ENCODE assay signal across 8 cellular contexts in the genomic region with DNA sequence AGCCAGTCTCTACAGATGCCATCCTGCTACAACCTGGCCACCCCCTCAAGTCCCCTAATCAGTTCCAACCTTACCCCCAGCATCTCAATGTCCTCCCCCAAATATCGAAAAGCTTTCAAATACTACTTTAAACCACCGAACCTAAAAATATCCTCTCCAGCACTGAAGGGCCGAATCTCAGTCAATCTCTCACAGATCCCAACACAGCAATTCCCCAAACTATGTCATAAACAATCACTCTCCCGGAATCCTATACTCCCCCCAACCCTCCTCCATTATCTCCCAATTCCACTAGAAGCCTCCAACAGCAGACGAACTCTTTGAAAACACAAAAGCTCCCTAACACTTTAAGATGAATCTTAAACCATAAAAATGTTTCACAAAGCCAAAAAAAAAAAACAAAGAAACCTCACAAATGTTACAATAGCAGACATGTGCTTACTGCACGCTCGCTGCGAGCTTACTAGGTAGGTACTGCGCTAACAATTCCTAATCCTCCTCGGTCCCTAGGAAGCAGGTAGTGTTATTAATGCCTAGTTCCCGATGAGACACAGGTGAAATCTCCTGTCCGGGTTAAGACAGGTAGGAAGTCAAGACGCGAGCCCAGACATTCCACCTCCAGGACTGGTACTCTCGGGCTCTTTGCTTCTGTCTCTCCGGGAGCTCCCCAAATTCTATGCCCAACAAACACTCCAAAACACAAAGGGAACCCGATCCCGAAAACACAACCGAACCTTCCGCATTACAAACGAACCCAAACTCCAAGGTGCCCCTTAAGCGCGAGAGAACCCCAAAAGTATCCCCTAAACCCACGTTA. TPM values are rescaled to one million over a fixed set of nuclear protein-coding genes. Genes with fewer than 3 reads are reported as not detected.
DNase-seq lines count a peak whose midpoint lies in the region; ATAC-seq and TF ChIP-seq lines count a peak whose summit lies in the region.

No MANE protein-coding gene starts in this region.

- peak overlapping the region; percentile 91 to 96 for H3K27ac ChIP-seq in right atrium auricular region

- no peaks in the 10 kb centered on the region for H3K9me3 ChIP-seq in right atrium auricular region

- POLR2A ChIA-PET in activated naive CD8-positive, alpha-beta T cell treated with anti-CD3 and anti-CD28 coated beads, Interleukin-2, amount 10 ng/mL, durations not matched to agents 7 days and 5 days (lab: Charles Lee) = interaction anchor here (0.6 to 5.9 kb wide), 15 partner anchors 9 to 997 kb away, joined by 3 to 47 read pairs (median 4); partner anchors contain the start of genes BLOC1S3, EML2, FBXO46 and MYPOP

- DNase-seq in GM06990 (ENCODE audit: extremely low read depth, insufficient read length) (no peak), NCI-H2227 treated with DMSO at 0.1 percent for 48 hours (lab: John Stamatoyannopoulos, UW) (peak; percentile 15), right atrium auricular region (ENCODE audit: low spot score) (no peak), renal cortical epithelial cell (ENCODE audit: low read depth) (peak; percentile 38)
- no peak for DNase-seq in activated naive CD8-positive, alpha-beta T cell treated with anti-CD3 and anti-CD28 coated beads, Interleukin-2, amount 10 ng/mL, durations not matched to agents 7 days and 5 days

- H3K9me3 Mint-ChIP-seq in activated naive CD8-positive, alpha-beta T cell treated with anti-CD3 and anti-CD28 coated beads, Interleukin-2, amount 10 ng/mL, durations not matched to agents 7 days and 5 days = no peaks in the 10 kb centered on the region

- no peaks in the 10 kb centered on the region for H3K27me3 ChIP-seq in GM06990 (replicated peaks; ENCODE audit: control insufficient read depth, insufficient read depth, low read length)
- no peaks in the 10 kb centered on the region for H3K27me3 ChIP-seq in right atrium auricular region

- no peak for ATAC-seq in activated naive CD8-positive, alpha-beta T cell treated with anti-CD3 and anti-CD28 coated beads, Interleukin-2, amount 10 ng/mL, durations not matched to agents 7 days and 5 days (ENCODE audit: low read depth)
- ATAC-seq in GM18519 (IDR thresholded peaks at IDR 0.05; ENCODE audit: low FRiP score, unreplicated experiment) = no peak
- ATAC-seq in HG03097 (IDR thresholded peaks at IDR 0.05; ENCODE audit: low FRiP score, unreplicated experiment) = no peak
- ATAC-seq in HG02884 (IDR thresholded peaks at IDR 0.05; ENCODE audit: unreplicated experiment) = no peak

- H3K4me1 ChIP-seq in right atrium auricular region = peaks cover 0 to 21% of the 10 kb centered on the region in 2 donors

- H3K36me3 ChIP-seq in GM06990 (ENCODE audit: control insufficient read depth, insufficient read depth, low read length) (peaks cover 20% of the 10 kb centered on the region), right atrium auricular region (peaks cover 17% of the 10 kb centered on the region)

- H3K27ac Mint-ChIP-seq in activated naive CD8-positive, alpha-beta T cell treated with anti-CD3 and anti-CD28 coated beads, Interleukin-2, amount 10 ng/mL, durations not matched to agents 7 days and 5 days = peak overlapping the region; percentile 89

- H3K4me1 Mint-ChIP-seq in activated naive CD8-positive, alpha-beta T cell treated with anti-CD3 and anti-CD28 coated beads, Interleukin-2, amount 10 ng/mL, durations not matched to agents 7 days and 5 days = peaks cover 21% of the 10 kb centered on the region

- no peak for TF ChIP-seq CTCF in GM06990 (IDR thresholded peaks at IDR 0.05; ENCODE audit: insufficient read depth, low read length, poor library complexity, severe bottlenecking)
- no peak for TF ChIP-seq CTCF in right atrium auricular region (IDR thresholded peaks at IDR 0.05)

- H3K36me3 Mint-ChIP-seq in activated naive CD8-positive, alpha-beta T cell treated with anti-CD3 and anti-CD28 coated beads, Interleukin-2, amount 10 ng/mL, durations not matched to agents 7 days and 5 days = peaks cover 23% of the 10 kb centered on the region

- H3K27me3 Mint-ChIP-seq in activated naive CD8-positive, alpha-beta T cell treated with anti-CD3 and anti-CD28 coated beads, Interleukin-2, amount 10 ng/mL, durations not matched to agents 7 days and 5 days = no peaks in the 10 kb centered on the region

- peak overlapping the region; percentile 95 for H3K4me3 Mint-ChIP-seq in activated naive CD8-positive, alpha-beta T cell treated with anti-CD3 and anti-CD28 coated beads, Interleukin-2, amount 10 ng/mL, durations not matched to agents 7 days and 5 days

- H3K4me3 ChIP-seq in GM06990 (replicated peaks; ENCODE audit: low read depth, low read length) (peak overlapping the region; percentile 84), right atrium auricular region (peak overlapping the region; percentile 60 to 72)

RNA-seq across cellular contexts. Expression of gene FBXO46, which starts 14.2 kb away (rescaled TPM):
- 10 to 100 TPM; 29.9 to 35.5 TPM for total RNA-seq in activated naive CD8-positive, alpha-beta T cell treated with anti-CD3 and anti-CD28 coated beads, Interleukin-2, amount 10 ng/mL, durations not matched to agents 7 days and 5 days
- 10 to 100 TPM; 11.6 to 12.1 TPM for total RNA-seq in right atrium auricular region
- total RNA-seq in renal cortical epithelial cell = 4.5 and 9.0 TPM in 2 replicates

RNA-seq across cellular contexts. Expression of gene MEIOSIN, which starts 16.7 kb away (rescaled TPM):
- total RNA-seq in activated naive CD8-positive, alpha-beta T cell treated with anti-CD3 and anti-CD28 coated beads, Interleukin-2, amount 10 ng/mL, durations not matched to agents 7 days and 5 days = not detected
- total RNA-seq in right atrium auricular region = under 1 TPM; 0.78 to 0.90 TPM
- total RNA-seq in renal cortical epithelial cell = not detected in 2 replicates

RNA-seq across cellular contexts. Expression of gene QPCTL, which starts 24.1 kb away (rescaled TPM):
- total RNA-seq in activated naive CD8-positive, alpha-beta T cell treated with anti-CD3 and anti-CD28 coated beads, Interleukin-2, amount 10 ng/mL, durations not matched to agents 7 days and 5 days = 1 to 10 TPM; 9.3 to 9.7 TPM
- 1 to 10 TPM; 2.4 to 3.0 TPM for total RNA-seq in right atrium auricular region
- 10.9 and 24.1 TPM in 2 replicates for total RNA-seq in renal cortical epithelial cell

RNA-seq across cellular contexts. Expression of gene SNRPD2, which starts 24.8 kb away (rescaled TPM):
- 100 to 1,000 TPM; 520 to 523 TPM for total RNA-seq in activated naive CD8-positive, alpha-beta T cell treated with anti-CD3 and anti-CD28 coated beads, Interleukin-2, amount 10 ng/mL, durations not matched to agents 7 days and 5 days
- total RNA-seq in right atrium auricular region (100 to 1,000 TPM; 158 to 201 TPM), renal cortical epithelial cell (120 and 333 TPM in 2 replicates)

RNA-seq across cellular contexts. Expression of gene GIPR, which starts 48.5 kb away (rescaled TPM):
- total RNA-seq in activated naive CD8-positive, alpha-beta T cell treated with anti-CD3 and anti-CD28 coated beads, Interleukin-2, amount 10 ng/mL, durations not matched to agents 7 days and 5 days = 10 to 100 TPM; 18.4 to 19.3 TPM
- total RNA-seq in right atrium auricular region (1 to 10 TPM; 2.7 to 3.1 TPM), renal cortical epithelial cell (0.50 and 1.0 TPM in 2 replicates)

Comparison
In these comparisons a context has a peak if more than half of its experiments do, and no peak if none do; other contexts are left out.
1. DNase-seq: peak in NCI-H2227 treated with DMSO at 0.1 percent for 48 hours (single experiment) and renal cortical epithelial cell (single experiment); none in GM06990 (single experiment), activated naive CD8-positive, alpha-beta T cell treated with anti-CD3 and anti-CD28 coated beads, Interleukin-2, amount 10 ng/mL, durations not matched to agents 7 days and 5 days (single experiment) and right atrium auricular region (single experiment).